20 cellular contexts compared by ENCODE assay signal in genomic region chr16:51465026-51465425, GRCh38.
DNase-seq lines count a peak whose midpoint lies in the region; ATAC-seq and TF ChIP-seq lines count a peak whose summit lies in the region.
"Had no signal": no experiment of that assay in that cellular context is flagged by ENCODE, and none has a peak within 500 bp of the region (broad histone marks: within the 10 kb centered on the region; RNA-seq: fewer than 3 reads in every experiment).

No MANE protein-coding gene starts in this region.

- TF ChIP-seq CTCF in fibroblast of lung (conservative IDR thresholded peaks at IDR 0.05 in 1 of 2, IDR thresholded peaks at IDR 0.05 in 1 of 2; ENCODE audit: low read depth in 1 of 2, low read length in 2 of 2), result no peak

- no peaks in the 10 kb centered on the region for H4K20me1 ChIP-seq in fibroblast of lung (ENCODE audit: control insufficient read depth, extremely low read depth, insufficient read depth, low read length)

- no peak overlapping the region for H3K4me2 ChIP-seq in fibroblast of lung (ENCODE audit: extremely low read depth, insufficient read depth, low read length)

- no peaks in the 10 kb centered on the region for H3K9me3 ChIP-seq in fibroblast of lung (ENCODE audit: control insufficient read depth, insufficient read depth, low read depth, low read length)
- H3K9me3 ChIP-seq: body of pancreas, thoracic aorta had no signal

- H3K79me2 ChIP-seq in fibroblast of lung (ENCODE audit: control insufficient read depth, insufficient read depth, low read length), result no peaks in the 10 kb centered on the region

- ATAC-seq in SK-N-SH treated with all-trans-retinoic acid at 6 μM for 48 hours (no peak), HG02938 (IDR thresholded peaks at IDR 0.05; ENCODE audit: unreplicated experiment) (no peak), GM18519 (IDR thresholded peaks at IDR 0.05; ENCODE audit: low FRiP score, unreplicated experiment) (no peak)
- ATAC-seq: activated CD8-positive, alpha-beta memory T cell treated with anti-CD3 and anti-CD28 coated beads, Interleukin-2, amount 10 ng/mL, durations not matched to agents 7 days and 5 days; body of pancreas; natural killer cell had no signal

- no peak overlapping the region for H3K27ac ChIP-seq in fibroblast of lung (ENCODE audit: insufficient read depth, low read length)
- H3K27ac ChIP-seq: body of pancreas, C4-2B, thoracic aorta had no signal

- no peaks in the 10 kb centered on the region for H3K27me3 ChIP-seq in fibroblast of lung (ENCODE audit: control insufficient read depth, insufficient read depth, low read length)
- H3K27me3 ChIP-seq: body of pancreas had no signal

- no peaks in the 10 kb centered on the region for H3K36me3 ChIP-seq in fibroblast of lung (ENCODE audit: control insufficient read depth, insufficient read depth, low read length)
- H3K36me3 ChIP-seq: thoracic aorta had no signal

- no peak overlapping the region for H2AFZ ChIP-seq in fibroblast of lung (ENCODE audit: low read length)

- peak; percentile 60 for DNase-seq in GM04503 (ENCODE audit: low read depth)
- DNase-seq in RPMI7951 (ENCODE audit: low read depth), result peak; percentile 91
- DNase-seq in fibroblast of lung (ENCODE audit: low read depth in 2 of 2), result peak; percentile 36 to 76
- peak; percentile 35 for DNase-seq in retina
- DNase-seq in stimulated activated naive CD4-positive, alpha-beta T cell treated with Interleukin-2 at 50 U/mL for 16 hours (lab: John Stamatoyannopoulos, UW), result no peak
- DNase-seq: activated CD4-positive, CD25-positive, alpha-beta regulatory T cell; activated CD8-positive, alpha-beta memory T cell treated with anti-CD3 and anti-CD28 coated beads, Interleukin-2, amount 10 ng/mL, durations not matched to agents 7 days and 5 days; activated gamma-delta T cell treated with Interleukin-2 at 50 U/mL for 16 hours; body of pancreas; Kasumi-1; natural killer cell; NCI-H1694; NCI-H524; stimulated activated CD4-positive, alpha-beta T cell treated with anti-CD3 and anti-CD28 coated beads, Interleukin-1b, Interleukin-23, amount 100 ng/mL, for 48 hours had no signal

- H3K4me1 ChIP-seq in fibroblast of lung (ENCODE audit: control insufficient read depth, extremely low read depth, insufficient read depth, low read length), result no peaks in the 10 kb centered on the region

- no peak overlapping the region for H3K4me3 ChIP-seq in fibroblast of lung (replicated peaks in 1 of 4; ENCODE audit: control extremely low read depth in 1 of 4, insufficient read depth in 1 of 4, low read depth in 3 of 4, low read length in 4 of 4)
- H3K4me3 ChIP-seq: body of pancreas, lung, thoracic aorta had no signal

- no peak overlapping the region for H3K9ac ChIP-seq in fibroblast of lung (ENCODE audit: insufficient read depth, low read length)

TF ChIP-seq in SK-N-SH treated with all-trans-retinoic acid at 6 μM for 48 hours, 23 proteins besides CTCF, POLR2A, EP300 and RAD21:
- no peak for TF ChIP-seq ESRRG (CRISPR knock-in tag; IDR thresholded peaks at IDR 0.05)
- no peak for TF ChIP-seq ZC3H10 (CRISPR knock-in tag; IDR thresholded peaks at IDR 0.05)
- no peak for TF ChIP-seq GLIS3 (CRISPR knock-in tag; IDR thresholded peaks at IDR 0.05)
- TF ChIP-seq CSRNP3 (CRISPR knock-in tag; IDR thresholded peaks at IDR 0.05), result no peak
